In the genomic region with DNA sequence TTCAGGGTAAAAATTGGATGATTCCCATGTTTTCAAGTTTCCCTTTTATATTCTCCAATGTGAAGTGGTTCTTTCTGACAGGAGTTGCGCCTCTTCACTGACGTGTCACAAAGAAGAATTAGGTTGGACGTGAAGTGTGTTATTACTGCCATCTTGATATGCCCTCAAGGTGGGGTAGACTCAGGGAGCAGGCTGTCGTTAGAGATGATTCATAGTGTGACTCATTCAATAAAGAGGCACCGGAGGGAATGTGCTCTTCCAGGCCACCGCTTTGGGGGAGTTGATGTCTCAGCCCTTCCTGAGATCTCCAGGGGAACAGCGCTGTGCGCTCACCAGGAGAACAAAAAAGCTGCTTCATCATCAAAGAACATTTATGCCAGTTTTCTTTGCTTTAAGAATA, we compare ENCODE assay signal across 8 cellular contexts. TPM values are rescaled to one million over a fixed set of nuclear protein-coding genes. Genes with fewer than 3 reads are reported as not detected.
DNase-seq lines count a peak whose midpoint lies in the region; ATAC-seq lines count a peak whose summit lies in the region.

No MANE protein-coding gene starts in this region.

- WGBS in mesodermal cell (ENCODE audit: insufficient coverage in 2 of 2), 2 experiments: 59 to 64% methylated on average over 8 of the region's 8 CpGs

- no peaks in the 10 kb centered on the region for H3K27me3 ChIP-seq in adipocyte (replicated peaks; ENCODE audit: control insufficient read depth, insufficient read depth, low read length)

- H3K9me3 ChIP-seq in adipocyte (ENCODE audit: control insufficient read depth, low read length): no peaks in the 10 kb centered on the region
- H3K9me3 ChIP-seq in mesodermal cell (ENCODE audit: control insufficient read depth, low read length): no peaks in the 10 kb centered on the region

- H3K36me3 ChIP-seq in adipocyte (ENCODE audit: control insufficient read depth, insufficient read depth, low read length, severe bottlenecking) (no peaks in the 10 kb centered on the region), mesodermal cell (ENCODE audit: control insufficient read depth, insufficient read depth, low read length) (no peaks in the 10 kb centered on the region)

- H3K4me3 ChIP-seq in adipocyte (ENCODE audit: low read length) (no peak overlapping the region), mesodermal cell (ENCODE audit: extremely low read depth, insufficient read depth, low read length, poor library complexity, severe bottlenecking) (no peak overlapping the region)

- H3K9ac ChIP-seq in adipocyte (ENCODE audit: low read length): no peak overlapping the region

- ATAC-seq in HG02840 (IDR thresholded peaks at IDR 0.05; ENCODE audit: low FRiP score, unreplicated experiment) (no peak), HG03139 (IDR thresholded peaks at IDR 0.05; ENCODE audit: unreplicated experiment) (no peak), GM18498 (IDR thresholded peaks at IDR 0.05; ENCODE audit: unreplicated experiment) (no peak)

- DNase-seq in activated gamma-delta T cell treated with Interleukin-2 at 50 U/mL for 16 hours: peak; percentile 13
- DNase-seq in activated gamma-delta T cell (lab: John Stamatoyannopoulos, UW): no peak
- DNase-seq in NCI-H69 (lab: John Stamatoyannopoulos, UW): peak; percentile 90
- peak; percentile 93 for DNase-seq in adipocyte (ENCODE audit: low read depth)

- H3K27ac ChIP-seq in mesodermal cell (ENCODE audit: low read depth, low read length, severe bottlenecking): peak overlapping the region; percentile 41

- H3K4me1 ChIP-seq in adipocyte (ENCODE audit: control insufficient read depth, insufficient read depth, low read length): peaks cover 10% of the 10 kb centered on the region
- peaks cover 24% of the 10 kb centered on the region for H3K4me1 ChIP-seq in mesodermal cell (ENCODE audit: control insufficient read depth, insufficient read depth, low read length, poor library complexity, severe bottlenecking)

RNA-seq across cellular contexts. Expression of gene DGKD, which starts 3.6 kb away (rescaled TPM):
- polyA plus RNA-seq in mesodermal cell (2013, experiment 1 of 2): 23.6 TPM
- polyA plus RNA-seq in mesodermal cell (2013, experiment 2 of 2): 22.2 TPM

RNA-seq across cellular contexts. Expression of gene SAG, which starts 43.1 kb away (rescaled TPM):
- polyA plus RNA-seq in mesodermal cell (2013, experiment 1 of 2): not detected
- polyA plus RNA-seq in mesodermal cell (2013, experiment 2 of 2): not detected
